In the genomic region with DNA sequence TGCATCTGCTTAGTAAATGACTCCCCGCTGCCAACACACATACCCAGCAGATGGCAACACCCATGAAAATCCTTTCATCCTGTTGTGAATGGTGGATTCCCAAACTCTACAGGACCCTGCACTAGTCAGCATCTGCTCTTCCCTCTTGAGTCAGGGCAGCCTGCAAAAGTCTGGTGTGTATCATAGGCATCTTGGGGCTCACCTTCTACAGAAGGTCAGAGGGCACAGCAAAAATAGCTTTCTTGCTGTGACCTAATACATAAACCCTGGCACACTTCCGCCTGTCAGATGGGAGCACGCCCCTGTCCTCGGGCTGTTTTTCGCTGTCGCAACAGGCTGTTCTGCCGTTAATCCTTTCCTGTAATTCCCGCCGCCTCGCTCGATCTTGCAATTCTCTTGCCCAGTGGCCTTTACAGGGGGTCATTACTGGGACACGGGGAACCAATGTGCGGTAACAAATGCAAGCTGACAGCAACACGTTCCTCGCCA, we compare ENCODE assay signal across 10 cellular contexts. TPM values are rescaled to one million over a fixed set of nuclear protein-coding genes. Genes with fewer than 3 reads are reported as not detected.
DNase-seq lines count a peak whose midpoint lies in the region; ATAC-seq and TF ChIP-seq lines count a peak whose summit lies in the region.
"Had no signal": no experiment of that assay in that cellular context is flagged by ENCODE, and none has a peak within 500 bp of the region (broad histone marks: within the 10 kb centered on the region; RNA-seq: fewer than 3 reads in every experiment).

No MANE protein-coding gene starts in this region.

- TF ChIP-seq CTCF in epithelial cell of proximal tubule (conservative IDR thresholded peaks at IDR 0.05; ENCODE audit: low read depth, low read length), result peak; percentile 13
- no peak for TF ChIP-seq CTCF in neural progenitor cell (IDR thresholded peaks at IDR 0.05)

- no peaks in the 10 kb centered on the region for H3K79me2 ChIP-seq in neural progenitor cell (ENCODE audit: low read depth)

- no peaks in the 10 kb centered on the region for H3K36me3 ChIP-seq in neural progenitor cell

- H3K9ac ChIP-seq in neural progenitor cell, result no peak overlapping the region

- H2AFZ ChIP-seq in neural progenitor cell (replicated peaks), result no peak overlapping the region

- no peak overlapping the region for H3K4me2 ChIP-seq in neural progenitor cell

- H3K9me3 Mint-ChIP-seq in neural progenitor cell, result peaks cover 4% of the 10 kb centered on the region
- no peaks in the 10 kb centered on the region for H3K9me3 Mint-ChIP-seq in activated T-helper 17 cell treated with anti-CD3 and anti-CD28 coated beads, Interleukin-2, amount 50 U/mL, for 72 hours

- H3F3A ChIP-seq in neural progenitor cell (ENCODE audit: low read depth), result no peaks in the 10 kb centered on the region

- H3K36me3 Mint-ChIP-seq in neural progenitor cell, result no peaks in the 10 kb centered on the region
- no peaks in the 10 kb centered on the region for H3K36me3 Mint-ChIP-seq in activated T-helper 17 cell treated with anti-CD3 and anti-CD28 coated beads, Interleukin-2, amount 50 U/mL, for 72 hours (ENCODE audit: low read depth)

- peaks cover 9% of the 10 kb centered on the region for H3K4me1 Mint-ChIP-seq in neural progenitor cell
- peaks cover 29% of the 10 kb centered on the region for H3K4me1 Mint-ChIP-seq in activated T-helper 17 cell treated with anti-CD3 and anti-CD28 coated beads, Interleukin-2, amount 50 U/mL, for 72 hours

- no peaks in the 10 kb centered on the region for H3K27me3 ChIP-seq in neural progenitor cell

- no peak overlapping the region for H3K27ac Mint-ChIP-seq in neural progenitor cell
- no peak overlapping the region for H3K27ac Mint-ChIP-seq in activated T-helper 17 cell treated with anti-CD3 and anti-CD28 coated beads, Interleukin-2, amount 50 U/mL, for 72 hours

- no peak overlapping the region for H3K4me3 ChIP-seq in epithelial cell of proximal tubule (ENCODE audit: low read depth, low read length)
- H3K4me3 ChIP-seq in neural progenitor cell, result no peak overlapping the region

- DNase-seq in DMS 273 (lab: John Stamatoyannopoulos, UW; ENCODE audit: unreplicated experiment) (peak; percentile 95), NCI-H82 (lab: John Stamatoyannopoulos, UW) (peak; percentile 75), epithelial cell of proximal tubule (ENCODE audit: low read depth) (no peak), neural progenitor cell (ENCODE audit: low spot score) (peak; percentile 44), NCI-H748 (lab: John Stamatoyannopoulos, UW; ENCODE audit: unreplicated experiment) (no peak), cortex of kidney (lab: John Stamatoyannopoulos, UW) (no peak)
- no peak for DNase-seq in effector CD4-positive, alpha-beta T cell
- DNase-seq: central memory CD4-positive, alpha-beta T cell had no signal

- H3K4me1 ChIP-seq in neural progenitor cell, result no peaks in the 10 kb centered on the region

- no peak overlapping the region for H3K4me3 Mint-ChIP-seq in neural progenitor cell
- H3K4me3 Mint-ChIP-seq in activated T-helper 17 cell treated with anti-CD3 and anti-CD28 coated beads, Interleukin-2, amount 50 U/mL, for 72 hours, result no peak overlapping the region

- no peak overlapping the region for H3K27ac ChIP-seq in neural progenitor cell

- H4K20me1 ChIP-seq in neural progenitor cell (ENCODE audit: low read depth), result no peaks in the 10 kb centered on the region

- ATAC-seq in activated T-helper 17 cell treated with anti-CD3 and anti-CD28 coated beads, Interleukin-2, amount 50 U/mL, for 72 hours (replicated peaks), result no peak

- H3K27me3 Mint-ChIP-seq in neural progenitor cell (ENCODE audit: insufficient read depth, low read depth), result peaks cover 2% of the 10 kb centered on the region
- no peaks in the 10 kb centered on the region for H3K27me3 Mint-ChIP-seq in activated T-helper 17 cell treated with anti-CD3 and anti-CD28 coated beads, Interleukin-2, amount 50 U/mL, for 72 hours

- H3K9me3 ChIP-seq in neural progenitor cell (ENCODE audit: low read depth), result no peaks in the 10 kb centered on the region

RNA-seq across cellular contexts. Expression of gene SCYGR1, which starts 19.9 kb away (rescaled TPM):
- total RNA-seq in epithelial cell of proximal tubule (not detected in 2 replicates), neural progenitor cell (ENCODE audit: low replicate concordance) (not detected in 2 replicates)
- not detected for total RNA-seq in activated T-helper 17 cell treated with anti-CD3 and anti-CD28 coated beads, Interleukin-2, amount 50 U/mL, for 72 hours
- total RNA-seq: urinary bladder had no signal

RNA-seq across cellular contexts. Expression of gene TM4SF20, which starts 28.5 kb away (rescaled TPM):
- total RNA-seq in epithelial cell of proximal tubule (not detected in 2 replicates), neural progenitor cell (ENCODE audit: low replicate concordance) (not detected in 2 replicates)
- not detected for total RNA-seq in activated T-helper 17 cell treated with anti-CD3 and anti-CD28 coated beads, Interleukin-2, amount 50 U/mL, for 72 hours
- total RNA-seq: urinary bladder had no signal

Comparison
In these comparisons a context has a peak if more than half of its experiments do, and no peak if none do; other contexts are left out.
1. DNase-seq: peak in DMS 273 (single experiment), NCI-H82 (single experiment) and neural progenitor cell (single experiment); none in epithelial cell of proximal tubule (single experiment), NCI-H748 (single experiment), effector CD4-positive, alpha-beta T cell (single experiment) and cortex of kidney (single experiment).